Comparison of ENCODE assay signal across 2 cellular contexts in the genomic region with DNA sequence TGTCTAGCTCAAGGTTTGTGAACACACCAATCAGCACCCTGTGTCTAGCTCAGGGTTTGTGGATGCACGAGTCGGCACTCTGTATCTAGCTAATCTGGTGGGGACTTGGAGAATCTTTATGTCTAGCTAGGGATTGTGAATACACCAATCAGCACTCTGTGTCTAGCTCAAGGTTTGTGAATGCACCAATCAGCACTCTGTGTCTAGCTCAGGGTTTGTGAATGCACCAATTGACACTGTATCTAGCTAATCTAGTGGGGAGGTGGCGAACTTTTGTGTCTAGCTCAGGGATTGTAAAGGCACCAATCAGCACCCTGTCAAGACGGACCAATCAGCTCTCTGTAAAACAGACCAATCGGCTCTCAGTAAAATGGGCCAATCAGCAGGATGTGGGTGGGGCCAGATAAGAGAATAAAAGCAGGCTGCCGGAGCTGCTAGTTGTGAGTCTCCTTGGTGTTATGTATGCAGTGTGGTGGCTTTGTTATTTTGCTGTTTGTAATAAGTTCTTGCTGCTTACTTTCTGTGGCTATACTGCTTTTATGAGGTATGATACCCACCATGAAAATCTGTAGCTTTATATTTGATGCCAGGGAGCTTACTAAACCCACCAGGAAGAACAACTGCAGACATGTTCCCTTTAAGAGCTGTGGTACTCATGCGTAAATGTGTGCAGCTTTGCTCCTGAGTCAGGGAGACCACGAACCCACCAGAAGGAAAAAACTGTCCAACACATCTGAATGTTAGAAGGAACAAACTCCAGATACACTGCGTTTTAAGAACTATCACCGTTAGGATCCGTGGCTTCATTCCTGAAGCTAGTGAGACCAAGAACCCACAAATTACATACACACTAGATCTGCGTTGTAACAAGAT. TPM values are rescaled to one million over a fixed set of nuclear protein-coding genes. Genes with fewer than 3 reads are reported as not detected.
"Had no signal": no experiment of that assay in that cellular context is flagged by ENCODE, and none has a peak within 500 bp of the region (broad histone marks: within the 10 kb centered on the region; RNA-seq: fewer than 3 reads in every experiment).

No MANE protein-coding gene starts in this region.

RNA-seq across cellular contexts. Expression of a gene that starts 20.9 kb away (rescaled TPM):
- polyA plus RNA-seq: immature natural killer cell; naive thymus-derived CD8-positive, alpha-beta T cell had no signal
